ENCODE assay signal across 2 cellular contexts in genomic region chr1:185696419-185697150, GRCh38.
A peak's percentile ranks its signal among the peaks of the same experiment; 100 is the strongest.
TF ChIP-seq lines count a peak whose summit lies in the region.

No MANE protein-coding gene starts in this region.

TF ChIP-seq in HEK293, 187 proteins besides CTCF, POLR2A, EP300 and RAD21:
- TF ChIP-seq EGR2 (tag by site-specific recombination; IDR thresholded peaks at IDR 0.05; ENCODE audit: low read depth) (0 out of 2 replicates have a peak, but pooled peaks have one; percentile 6), ZFHX2 (tag by site-specific recombination; conservative IDR thresholded peaks at IDR 0.05) (0 out of 2 replicates have a peak, but pooled peaks have one; percentile 6), ZNF521 (tag by site-specific recombination; IDR thresholded peaks at IDR 0.05) (no peak)

TF ChIP-seq in H1, 55 proteins besides CTCF, POLR2A, EP300 and RAD21:
- TF ChIP-seq EGR1 (IDR thresholded peaks at IDR 0.05; ENCODE audit: borderline replicate concordance, low read depth, low read length) (no peak), ATF2 (IDR thresholded peaks at IDR 0.05; ENCODE audit: low read length) (no peak), MAX (IDR thresholded peaks at IDR 0.05) (no peak), POLR2AphosphoS5 (IDR thresholded peaks at IDR 0.05; ENCODE audit: low read depth, low read length) (no peak), CTBP2 (IDR thresholded peaks at IDR 0.05; ENCODE audit: borderline replicate concordance, insufficient read depth, insufficient read length, low read length) (no peak), NRF1 (IDR thresholded peaks at IDR 0.05; ENCODE audit: low read depth, low read length) (no peak), BCL11A (IDR thresholded peaks at IDR 0.05; ENCODE audit: low read depth in 2 of 2, low read length in 2 of 2) (no peak), RXRA (IDR thresholded peaks at IDR 0.05; ENCODE audit: insufficient read depth, low read depth, low read length) (no peak), HDAC6 (IDR thresholded peaks at IDR 0.05; ENCODE audit: low read depth, low read length) (no peak), RBBP5 (IDR thresholded peaks at IDR 0.05; ENCODE audit: borderline replicate concordance, low read depth, low read length) (no peak), JUND (IDR thresholded peaks at IDR 0.05; ENCODE audit: low read length) (no peak), JUN (IDR thresholded peaks at IDR 0.05; ENCODE audit: low read depth, low read length) (no peak), TCF12 (IDR thresholded peaks at IDR 0.05; ENCODE audit: low read depth, low read length) (no peak), KDM1A (IDR thresholded peaks at IDR 0.05; ENCODE audit: borderline replicate concordance, low read length) (no peak), CHD1 (IDR thresholded peaks at IDR 0.05; ENCODE audit: low read depth, low read length) (no peak)
